13 cellular contexts compared by ENCODE assay signal in the genomic region with DNA sequence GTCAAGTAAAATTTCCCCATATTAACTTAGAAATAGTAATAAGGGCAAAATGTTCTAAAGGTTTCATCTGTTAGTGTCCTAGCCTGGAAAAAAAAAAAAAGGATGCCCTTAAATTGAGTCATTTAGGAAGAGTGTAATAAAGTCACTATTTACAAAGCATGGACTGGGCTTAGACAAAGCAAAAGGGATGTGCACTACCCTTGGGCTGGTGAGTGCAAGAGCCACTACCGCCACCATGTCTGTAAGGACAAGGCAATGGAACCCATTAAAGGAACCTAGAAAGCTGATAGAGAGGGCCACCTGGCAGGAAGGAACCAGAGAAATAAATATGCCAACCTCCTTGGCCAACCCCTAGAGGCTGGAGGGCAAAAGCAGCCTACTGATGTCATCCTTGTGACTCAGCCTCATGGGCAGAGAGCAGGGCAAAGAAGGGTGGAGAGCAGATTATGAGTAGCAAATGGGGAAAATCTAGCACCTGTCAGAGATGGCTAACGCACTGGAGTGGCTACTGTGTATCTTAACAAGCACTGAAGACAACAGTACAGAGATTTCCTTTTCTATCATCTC. TPM values are rescaled to one million over a fixed set of nuclear protein-coding genes. Genes with fewer than 3 reads are reported as not detected.
DNase-seq lines count a peak whose midpoint lies in the region; ATAC-seq and TF ChIP-seq lines count a peak whose summit lies in the region.
"Had no signal": no experiment of that assay in that cellular context is flagged by ENCODE, and none has a peak within 500 bp of the region (broad histone marks: within the 10 kb centered on the region; RNA-seq: fewer than 3 reads in every experiment).

No MANE protein-coding gene starts in this region.

- H3K4me3 ChIP-seq in BLaER1 treated with 17β-estradiol and CSF1 and Interleukin-3, amounts not matched to agents 10 nM and 100 nM, result no peak overlapping the region
- no peak overlapping the region for H3K4me3 ChIP-seq in gastroesophageal sphincter
- H3K4me3 ChIP-seq: prostate gland, SJCRH30 had no signal

- no peak overlapping the region for H3K27ac ChIP-seq in BLaER1 treated with 17β-estradiol and CSF1 and Interleukin-3, amounts not matched to agents 10 nM and 100 nM
- H3K27ac ChIP-seq in gastroesophageal sphincter, result no peak overlapping the region
- H3K27ac ChIP-seq: prostate gland, SJCRH30 had no signal

- no peaks in the 10 kb centered on the region for H3K9me3 ChIP-seq in BLaER1 treated with 17β-estradiol and CSF1 and Interleukin-3, amounts not matched to agents 10 nM and 100 nM (replicated peaks in 1 of 11)
- H3K9me3 ChIP-seq in gastroesophageal sphincter, result no peaks in the 10 kb centered on the region
- H3K9me3 ChIP-seq: prostate gland, SJCRH30 had no signal

- TF ChIP-seq POLR2A in gastroesophageal sphincter (IDR thresholded peaks at IDR 0.05), result no peak

- H3K36me3 ChIP-seq in BLaER1 treated with 17β-estradiol and CSF1 and Interleukin-3, amounts not matched to agents 10 nM and 100 nM, result no peaks in the 10 kb centered on the region
- H3K36me3 ChIP-seq in gastroesophageal sphincter, result no peaks in the 10 kb centered on the region
- H3K36me3 ChIP-seq: prostate gland, SJCRH30 had no signal

- DNase-seq in RKO (ENCODE audit: low spot score), result peak; percentile 14
- DNase-seq in germinal center (ENCODE audit: low spot score), result peak; percentile 69
- DNase-seq: activated gamma-delta T cell, DMS79 treated with DMSO at 0.1 percent for 48 hours, NCI-H1092 treated with DMSO at 0.1 percent for 48 hours had no signal

- ATAC-seq in GM18870 (IDR thresholded peaks at IDR 0.05; ENCODE audit: unreplicated experiment) (peak; percentile 39), GM19035 (IDR thresholded peaks at IDR 0.05; ENCODE audit: unreplicated experiment) (no peak), HG03342 (IDR thresholded peaks at IDR 0.05; ENCODE audit: unreplicated experiment) (no peak), gastroesophageal sphincter (no peak), HG03045 (IDR thresholded peaks at IDR 0.05; ENCODE audit: unreplicated experiment) (no peak)

- TF ChIP-seq EP300 in gastroesophageal sphincter (IDR thresholded peaks at IDR 0.05), result no peak

- no peak for TF ChIP-seq CTCF in gastroesophageal sphincter (IDR thresholded peaks at IDR 0.05)

- no peak overlapping the region for H3K9ac ChIP-seq in BLaER1 treated with 17β-estradiol and CSF1 and Interleukin-3, amounts not matched to agents 10 nM and 100 nM

- peak overlapping the region in 9 of 11 experiments; percentile 1 to 50 (median 26); a peak in 12 of 22 replicates for H3K4me2 ChIP-seq in BLaER1 treated with 17β-estradiol and CSF1 and Interleukin-3, amounts not matched to agents 10 nM and 100 nM

- WGBS in gastroesophageal sphincter (ENCODE audit: low coverage in 1 of 2), 2 donors, result 65% methylated on average over 2 of the region's 2 CpGs; no CpG with 5 or more reads in 1 of the 2 donors

- no peaks in the 10 kb centered on the region for H4K20me1 ChIP-seq in BLaER1 treated with 17β-estradiol and CSF1 and Interleukin-3, amounts not matched to agents 10 nM and 100 nM

- H3K4me1 ChIP-seq in BLaER1 treated with 17β-estradiol and CSF1 and Interleukin-3, amounts not matched to agents 10 nM and 100 nM, result peaks cover 0 to 23% (median 12%) of the 10 kb centered on the region in 10 experiments; a peak in 11 of 20 replicates
- peaks cover 0 to 5% (median 0%) of the 10 kb centered on the region in 3 donors for H3K4me1 ChIP-seq in gastroesophageal sphincter
- H3K4me1 ChIP-seq: prostate gland, SJCRH30 had no signal

- H3K27me3 ChIP-seq in BLaER1 treated with 17β-estradiol and CSF1 and Interleukin-3, amounts not matched to agents 10 nM and 100 nM, result peaks cover 0 to 6% (median 0%) of the 10 kb centered on the region in 11 experiments; a peak in 1 of 22 replicates
- no peaks in the 10 kb centered on the region for H3K27me3 ChIP-seq in gastroesophageal sphincter
- H3K27me3 ChIP-seq: SJCRH30 had no signal

RNA-seq across cellular contexts. Expression of a gene that starts 59.5 kb away (rescaled TPM):
- 10 to 100 TPM; 16.9 to 35.2 (median 30.8) TPM for total RNA-seq in gastroesophageal sphincter
